26 cellular contexts compared by ENCODE assay signal in genomic region chr12:13670249-13670648, GRCh38.
"Had no signal": no experiment of that assay in that cellular context is flagged by ENCODE, and none has a peak within 500 bp of the region (broad histone marks: within the 10 kb centered on the region; RNA-seq: fewer than 3 reads in every experiment).

No MANE protein-coding gene starts in this region.

- DNase-seq: activated CD4-positive, alpha-beta T cell treated with anti-CD3 and anti-CD28 coated beads, Interleukin-2, amount 10 ng/mL, durations not matched to agents 24 days and 14 days; activated CD8-positive, alpha-beta memory T cell treated with anti-CD3 and anti-CD28 coated beads, Interleukin-2, amount 10 ng/mL, durations not matched to agents 7 days and 5 days; activated CD8-positive, alpha-beta T cell treated with anti-CD3 and anti-CD28 coated beads for 36 hours; activated effector memory CD4-positive, alpha-beta T cell treated with anti-CD3 and anti-CD28 coated beads, Interleukin-2, amount 50 U/mL, for 16 hours; activated naive CD4-positive, alpha-beta T cell treated with anti-CD3 and anti-CD28 coated beads, Interleukin-2, amount 10 ng/mL, durations not matched to agents 7 days and 5 days; activated naive CD8-positive, alpha-beta T cell treated with anti-CD3 and anti-CD28 coated beads, Interleukin-2, amount 50 U/mL, for 24 hours; activated T-cell treated with anti-CD3 and anti-CD28 coated beads for 4 hours; body of pancreas; dermis blood vessel endothelial cell; effector memory CD4-positive, alpha-beta T cell; glutamatergic neuron; immature natural killer cell; lower lobe of right lung; nephron progenitor cell; small intestine; stimulated activated CD4-positive, alpha-beta T cell treated with anti-CD3 and anti-CD28 coated beads, Interleukin-2, amount 100 ng/mL, for 24 hours; stimulated activated naive CD8-positive, alpha-beta T cell treated with anti-CD3 and anti-CD28 coated beads, Interleukin-15, amount 100 ng/mL, for 72 hours; transverse colon; uterus had no signal

- H3K27me3 ChIP-seq: hepatocyte, transverse colon, uterus had no signal

- H3K9ac ChIP-seq: parathyroid adenoma had no signal

- H3K27ac Mint-ChIP-seq: activated CD4-positive, alpha-beta T cell treated with anti-CD3 and anti-CD28 coated beads, Interleukin-2, amount 10 ng/mL, durations not matched to agents 24 days and 14 days; activated CD8-positive, alpha-beta memory T cell treated with anti-CD3 and anti-CD28 coated beads, Interleukin-2, amount 10 ng/mL, durations not matched to agents 7 days and 5 days; activated CD8-positive, alpha-beta T cell treated with anti-CD3 and anti-CD28 coated beads for 36 hours; activated naive CD4-positive, alpha-beta T cell treated with anti-CD3 and anti-CD28 coated beads, Interleukin-2, amount 10 ng/mL, durations not matched to agents 7 days and 5 days; activated naive CD8-positive, alpha-beta T cell treated with anti-CD3 and anti-CD28 coated beads, Interleukin-2, amount 50 U/mL, for 24 hours; immature natural killer cell; nephron progenitor cell; stimulated activated effector memory CD8-positive, alpha-beta T cell treated with anti-CD3 and anti-CD28 coated beads, Interleukin-12 subunit alpha, Interleukin-12 subunit beta, amount 100 ng/mL, for 72 hours; stimulated activated naive CD8-positive, alpha-beta T cell treated with anti-CD3 and anti-CD28 coated beads, Interleukin-15, amount 100 ng/mL, for 72 hours had no signal

- H3K79me2 ChIP-seq: hepatocyte, parathyroid adenoma had no signal

- FAIRE-seq: frontal cortex, small intestine had no signal

- H3K4me2 ChIP-seq: hepatocyte had no signal

- H3K27me3 Mint-ChIP-seq: activated naive CD8-positive, alpha-beta T cell treated with anti-CD3 and anti-CD28 coated beads, Interleukin-2, amount 50 U/mL, for 24 hours had no signal

- H3K36me3 Mint-ChIP-seq: activated CD8-positive, alpha-beta memory T cell treated with anti-CD3 and anti-CD28 coated beads, Interleukin-2, amount 10 ng/mL, durations not matched to agents 7 days and 5 days; activated naive CD4-positive, alpha-beta T cell treated with anti-CD3 and anti-CD28 coated beads, Interleukin-2, amount 10 ng/mL, durations not matched to agents 7 days and 5 days; immature natural killer cell; stimulated activated effector memory CD8-positive, alpha-beta T cell treated with anti-CD3 and anti-CD28 coated beads, Interleukin-12 subunit alpha, Interleukin-12 subunit beta, amount 100 ng/mL, for 72 hours had no signal

- H3K4me3 ChIP-seq: body of pancreas, hepatocyte, lower lobe of right lung, suprapubic skin, transverse colon, uterus had no signal

- H3K4me1 Mint-ChIP-seq: activated CD4-positive, alpha-beta T cell treated with anti-CD3 and anti-CD28 coated beads, Interleukin-2, amount 10 ng/mL, durations not matched to agents 24 days and 14 days; activated CD8-positive, alpha-beta memory T cell treated with anti-CD3 and anti-CD28 coated beads, Interleukin-2, amount 10 ng/mL, durations not matched to agents 7 days and 5 days; activated naive CD4-positive, alpha-beta T cell treated with anti-CD3 and anti-CD28 coated beads, Interleukin-2, amount 10 ng/mL, durations not matched to agents 7 days and 5 days; activated naive CD8-positive, alpha-beta T cell treated with anti-CD3 and anti-CD28 coated beads, Interleukin-2, amount 50 U/mL, for 24 hours; immature natural killer cell; nephron progenitor cell; stimulated activated effector memory CD8-positive, alpha-beta T cell treated with anti-CD3 and anti-CD28 coated beads, Interleukin-12 subunit alpha, Interleukin-12 subunit beta, amount 100 ng/mL, for 72 hours; stimulated activated naive CD8-positive, alpha-beta T cell treated with anti-CD3 and anti-CD28 coated beads, Interleukin-15, amount 100 ng/mL, for 72 hours had no signal

- H3K4me3 Mint-ChIP-seq: activated CD4-positive, alpha-beta T cell treated with anti-CD3 and anti-CD28 coated beads, Interleukin-2, amount 10 ng/mL, durations not matched to agents 24 days and 14 days; activated CD8-positive, alpha-beta memory T cell treated with anti-CD3 and anti-CD28 coated beads, Interleukin-2, amount 10 ng/mL, durations not matched to agents 7 days and 5 days; activated CD8-positive, alpha-beta T cell treated with anti-CD3 and anti-CD28 coated beads for 36 hours; activated naive CD4-positive, alpha-beta T cell treated with anti-CD3 and anti-CD28 coated beads, Interleukin-2, amount 10 ng/mL, durations not matched to agents 7 days and 5 days; activated naive CD8-positive, alpha-beta T cell treated with anti-CD3 and anti-CD28 coated beads, Interleukin-2, amount 50 U/mL, for 24 hours; immature natural killer cell; nephron progenitor cell; stimulated activated effector memory CD8-positive, alpha-beta T cell treated with anti-CD3 and anti-CD28 coated beads, Interleukin-12 subunit alpha, Interleukin-12 subunit beta, amount 100 ng/mL, for 72 hours; stimulated activated naive CD8-positive, alpha-beta T cell treated with anti-CD3 and anti-CD28 coated beads, Interleukin-15, amount 100 ng/mL, for 72 hours had no signal

- H3K27ac ChIP-seq: body of pancreas, hepatocyte, lower lobe of right lung, parathyroid adenoma, suprapubic skin, transverse colon, uterus had no signal

- ATAC-seq: activated CD8-positive, alpha-beta memory T cell treated with anti-CD3 and anti-CD28 coated beads, Interleukin-2, amount 10 ng/mL, durations not matched to agents 7 days and 5 days; activated CD8-positive, alpha-beta T cell treated with anti-CD3 and anti-CD28 coated beads for 36 hours; activated naive CD8-positive, alpha-beta T cell treated with anti-CD3 and anti-CD28 coated beads, Interleukin-2, amount 50 U/mL, for 24 hours; body of pancreas; left lobe of liver; lower lobe of right lung; sciatic nerve; stimulated activated effector memory CD8-positive, alpha-beta T cell treated with anti-CD3 and anti-CD28 coated beads, Interleukin-12 subunit alpha, Interleukin-12 subunit beta, amount 100 ng/mL, for 72 hours; stimulated activated naive CD8-positive, alpha-beta T cell treated with anti-CD3 and anti-CD28 coated beads, Interleukin-15, amount 100 ng/mL, for 72 hours had no signal

- H3K36me3 ChIP-seq: lower lobe of right lung, suprapubic skin, transverse colon, uterus had no signal

- H2AFZ ChIP-seq: hepatocyte, parathyroid adenoma had no signal

- H3K4me1 ChIP-seq: body of pancreas, lower lobe of right lung, parathyroid adenoma, suprapubic skin, transverse colon, uterus had no signal

- H3K9me3 Mint-ChIP-seq: activated CD4-positive, alpha-beta T cell treated with anti-CD3 and anti-CD28 coated beads, Interleukin-2, amount 10 ng/mL, durations not matched to agents 24 days and 14 days; activated CD8-positive, alpha-beta T cell treated with anti-CD3 and anti-CD28 coated beads for 36 hours; activated naive CD4-positive, alpha-beta T cell treated with anti-CD3 and anti-CD28 coated beads, Interleukin-2, amount 10 ng/mL, durations not matched to agents 7 days and 5 days; activated naive CD8-positive, alpha-beta T cell treated with anti-CD3 and anti-CD28 coated beads, Interleukin-2, amount 50 U/mL, for 24 hours; nephron progenitor cell; stimulated activated naive CD8-positive, alpha-beta T cell treated with anti-CD3 and anti-CD28 coated beads, Interleukin-15, amount 100 ng/mL, for 72 hours had no signal

- H3K9me3 ChIP-seq: body of pancreas, lower lobe of right lung, suprapubic skin, transverse colon, uterus had no signal
